In genomic region chrX:118364261-118364660, GRCh38 we compare ENCODE assay signal across 33 cellular contexts.
"Had no signal": no experiment of that assay in that cellular context is flagged by ENCODE, and none has a peak within 500 bp of the region (broad histone marks: within the 10 kb centered on the region; RNA-seq: fewer than 3 reads in every experiment).

No MANE protein-coding gene starts in this region.

- DNase-seq: activated B cell treated with CpG ODN at 0.5 μM for 24 hours; activated CD4-positive, alpha-beta T cell treated with anti-CD3 and anti-CD28 coated beads for 48 hours; activated CD4-positive, alpha-beta T cell treated with anti-CD3 and anti-CD28 coated beads, Interleukin-2, amount 50 U/mL, for 1 hour; activated CD4-positive, alpha-beta T cell treated with anti-CD3 and anti-CD28 coated beads, Interleukin-2, amount 50 U/mL, for 48 hours; activated CD8-positive, alpha-beta memory T cell treated with anti-CD3 and anti-CD28 coated beads, Interleukin-2, amount 50 U/mL, for 48 hours; activated effector memory CD4-positive, alpha-beta T cell treated with anti-CD3 and anti-CD28 coated beads, Interleukin-2, amount 50 U/mL, for 16 hours; activated naive CD4-positive, alpha-beta T cell treated with anti-CD3 and anti-CD28 coated beads for 36 hours; activated T-cell treated with anti-CD3 and anti-CD28 coated beads for 4 hours; activated T-cell treated with anti-CD3 and anti-CD28 coated beads, Interleukin-2, amount 50 U/mL, for 4 hours; adrenal gland; amygdala; aorta; cortex of kidney; dermis blood vessel endothelial cell; effector CD4-positive, alpha-beta T cell; effector memory CD8-positive, alpha-beta T cell; esophagus squamous epithelium; gastrocnemius medialis; glutamatergic neuron; heart left ventricle; T-helper 1 cell; T-helper 17 cell; T1000; WERI-Rb-1 had no signal

- H3K36me3 ChIP-seq: adrenal gland, breast epithelium, cardiac muscle cell, esophagus squamous epithelium, gastrocnemius medialis, heart left ventricle, WERI-Rb-1 had no signal

- H3K36me3 Mint-ChIP-seq: activated naive CD4-positive, alpha-beta T cell treated with anti-CD3 and anti-CD28 coated beads, Interleukin-2, amount 50 U/mL, for 24 hours had no signal

- ATAC-seq: activated CD4-positive, CD25-positive, alpha-beta regulatory T cell treated with anti-CD3 and anti-CD28 coated beads, Interleukin-2, amount 50 U/mL, for 24 hours; activated T-cell treated with anti-CD3 and anti-CD28 coated beads, Interleukin-2, amount 50 U/mL, for 4 hours; effector memory CD8-positive, alpha-beta T cell; gastrocnemius medialis; heart left ventricle; T-helper 17 cell had no signal

- H3K27me3 Mint-ChIP-seq: activated B cell treated with CpG ODN at 0.5 μM for 24 hours; activated naive CD4-positive, alpha-beta T cell treated with anti-CD3 and anti-CD28 coated beads, Interleukin-2, amount 50 U/mL, for 24 hours; brain; effector memory CD8-positive, alpha-beta T cell; T-helper 17 cell had no signal

- H3K4me1 ChIP-seq: breast epithelium, gastrocnemius medialis had no signal

- H3K4me3 ChIP-seq: adrenal gland, breast epithelium, cardiac muscle cell, esophagus squamous epithelium, gastrocnemius medialis, heart left ventricle had no signal

- H3K9me3 Mint-ChIP-seq: activated B cell treated with CpG ODN at 0.5 μM for 24 hours; activated naive CD4-positive, alpha-beta T cell treated with anti-CD3 and anti-CD28 coated beads for 36 hours; activated naive CD4-positive, alpha-beta T cell treated with anti-CD3 and anti-CD28 coated beads, Interleukin-2, amount 50 U/mL, for 24 hours; activated T-cell treated with anti-CD3 and anti-CD28 coated beads, Interleukin-2, amount 50 U/mL, for 4 hours; activated T-helper 1 cell treated with anti-CD3 and anti-CD28 coated beads, Interleukin-12 subunit alpha, Interleukin-12 subunit beta, Interleukin-2, Interleukin-4 antibody, amounts not matched to agents 30 ng/mL and 10 ng/mL and 1 ng/mL, durations not matched to agents 14 hours and 24 hours and 36 hours; activated T-helper 2 cell treated with anti-CD3 and anti-CD28 coated beads, Interferon-gamma antibody, Interleukin-2, Interleukin-4, amounts not matched to agents 10 μg/mL and 5 μg/mL and 100 μg/mL, durations not matched to agents 14 hours and 24 hours and 36 hours; brain; effector memory CD8-positive, alpha-beta T cell; T-helper 2 cell treated with Interferon-gamma antibody and Interleukin-4, amounts not matched to agents 5 μg/mL and 100 μg/mL, for 36 hours had no signal

- H3K27ac Mint-ChIP-seq: activated B cell treated with CpG ODN at 0.5 μM for 24 hours; activated naive CD4-positive, alpha-beta T cell treated with anti-CD3 and anti-CD28 coated beads for 36 hours; activated T-helper 1 cell treated with anti-CD3 and anti-CD28 coated beads, Interleukin-12 subunit alpha, Interleukin-12 subunit beta, Interleukin-2, Interleukin-4 antibody, amounts not matched to agents 30 ng/mL and 10 ng/mL and 1 ng/mL, durations not matched to agents 14 hours and 24 hours and 36 hours; brain; effector memory CD8-positive, alpha-beta T cell; T-helper 17 cell; T-helper 2 cell treated with Interferon-gamma antibody and Interleukin-4, amounts not matched to agents 5 μg/mL and 100 μg/mL, for 36 hours had no signal

- H3K9me3 ChIP-seq: adrenal gland, breast epithelium, esophagus squamous epithelium, gastrocnemius medialis, heart left ventricle had no signal

- H3K4me3 Mint-ChIP-seq: activated B cell treated with CpG ODN at 0.5 μM for 24 hours; activated naive CD4-positive, alpha-beta T cell treated with anti-CD3 and anti-CD28 coated beads for 36 hours; activated naive CD4-positive, alpha-beta T cell treated with anti-CD3 and anti-CD28 coated beads, Interleukin-2, amount 50 U/mL, for 24 hours; activated T-cell treated with anti-CD3 and anti-CD28 coated beads, Interleukin-2, amount 50 U/mL, for 4 hours; activated T-helper 1 cell treated with anti-CD3 and anti-CD28 coated beads, Interleukin-12 subunit alpha, Interleukin-12 subunit beta, Interleukin-2, Interleukin-4 antibody, amounts not matched to agents 30 ng/mL and 10 ng/mL and 1 ng/mL, durations not matched to agents 14 hours and 24 hours and 36 hours; brain; effector memory CD8-positive, alpha-beta T cell; T-helper 17 cell; T-helper 2 cell treated with Interferon-gamma antibody and Interleukin-4, amounts not matched to agents 5 μg/mL and 100 μg/mL, for 36 hours had no signal

- H3K27ac ChIP-seq: adrenal gland, breast epithelium, cardiac muscle cell, epithelial cell of prostate, esophagus squamous epithelium, gastrocnemius medialis, heart left ventricle, WERI-Rb-1 had no signal

- H3K27me3 ChIP-seq: adrenal gland, breast epithelium, cardiac muscle cell, esophagus squamous epithelium, gastrocnemius medialis, heart left ventricle had no signal
